ENCODE assay signal across 17 cellular contexts in genomic region chr21:44058652-44058964, GRCh38. TPM values are rescaled to one million over a fixed set of nuclear protein-coding genes. Genes with fewer than 3 reads are reported as not detected.
A peak's percentile ranks its signal among the peaks of the same experiment; 100 is the strongest.
DNase-seq lines count a peak whose midpoint lies in the region; ATAC-seq and TF ChIP-seq lines count a peak whose summit lies in the region.
"Had no signal": no experiment of that assay in that cellular context is flagged by ENCODE, and none has a peak within 500 bp of the region (broad histone marks: within the 10 kb centered on the region; RNA-seq: fewer than 3 reads in every experiment).

No MANE protein-coding gene starts in this region.

- no peak overlapping the region for H3K4me3 ChIP-seq in upper lobe of right lung
- H3K4me3 ChIP-seq: BLaER1, esophagus muscularis mucosa, gastroesophageal sphincter, tibial artery had no signal

- DNase-seq in activated CD8-positive, alpha-beta memory T cell treated with anti-CD3 and anti-CD28 coated beads, Interleukin-2, amount 10 ng/mL, durations not matched to agents 7 days and 5 days: no peak
- DNase-seq in activated CD8-positive, alpha-beta memory T cell treated with anti-CD3 and anti-CD28 coated beads for 24 hours: no peak
- DNase-seq in NCI-H69 (lab: John Stamatoyannopoulos, UW): peak; percentile 64
- no peak for DNase-seq in activated naive CD8-positive, alpha-beta T cell treated with anti-CD3 and anti-CD28 coated beads, Interleukin-2, amount 50 U/mL, for 24 hours
- no peak for DNase-seq in natural killer cell treated with Interleukin-12 subunit alpha and Interleukin-12 subunit beta and Interleukin-15 and Interleukin-18, amount 100 ng/mL, for 72 hours (ENCODE audit: low spot score)
- no peak for DNase-seq in hippocampal formation (lab: John Stamatoyannopoulos, UW)
- DNase-seq in upper lobe of right lung: no peak
- DNase-seq: amygdala, caudate nucleus, NCI-H1105, NCI-H510A treated with DMSO at 0.1 percent for 48 hours, RPMI8226, tibial artery had no signal

- H3K9me3 ChIP-seq in upper lobe of right lung: no peaks in the 10 kb centered on the region
- H3K9me3 ChIP-seq: BLaER1, esophagus muscularis mucosa, gastroesophageal sphincter, tibial artery had no signal

- intact Hi-C loops in upper lobe of right lung (cut with DNase I): no loop called here

- no peaks in the 10 kb centered on the region for H3K27me3 ChIP-seq in upper lobe of right lung
- H3K27me3 ChIP-seq: BLaER1, esophagus muscularis mucosa, gastroesophageal sphincter, tibial artery had no signal

- H3K27me3 Mint-ChIP-seq in activated CD8-positive, alpha-beta memory T cell treated with anti-CD3 and anti-CD28 coated beads, Interleukin-2, amount 10 ng/mL, durations not matched to agents 7 days and 5 days: no peaks in the 10 kb centered on the region
- H3K27me3 Mint-ChIP-seq in activated naive CD8-positive, alpha-beta T cell treated with anti-CD3 and anti-CD28 coated beads, Interleukin-2, amount 50 U/mL, for 24 hours: no peaks in the 10 kb centered on the region
- no peaks in the 10 kb centered on the region for H3K27me3 Mint-ChIP-seq in natural killer cell treated with Interleukin-12 subunit alpha and Interleukin-12 subunit beta and Interleukin-15 and Interleukin-18, amount 100 ng/mL, for 72 hours

- no peak for ATAC-seq in activated CD8-positive, alpha-beta memory T cell treated with anti-CD3 and anti-CD28 coated beads, Interleukin-2, amount 10 ng/mL, durations not matched to agents 7 days and 5 days
- no peak for ATAC-seq in activated naive CD8-positive, alpha-beta T cell treated with anti-CD3 and anti-CD28 coated beads, Interleukin-2, amount 50 U/mL, for 24 hours
- no peak for ATAC-seq in natural killer cell treated with Interleukin-12 subunit alpha and Interleukin-12 subunit beta and Interleukin-15 and Interleukin-18, amount 100 ng/mL, for 72 hours
- ATAC-seq in upper lobe of right lung (no peak), GM21619 (IDR thresholded peaks at IDR 0.05; ENCODE audit: unreplicated experiment) (no peak)
- ATAC-seq: gastroesophageal sphincter had no signal

- peaks cover 12% of the 10 kb centered on the region for H3K4me1 Mint-ChIP-seq in activated CD8-positive, alpha-beta memory T cell treated with anti-CD3 and anti-CD28 coated beads, Interleukin-2, amount 10 ng/mL, durations not matched to agents 7 days and 5 days
- peaks cover 38% of the 10 kb centered on the region for H3K4me1 Mint-ChIP-seq in activated naive CD8-positive, alpha-beta T cell treated with anti-CD3 and anti-CD28 coated beads, Interleukin-2, amount 50 U/mL, for 24 hours
- H3K4me1 Mint-ChIP-seq in natural killer cell treated with Interleukin-12 subunit alpha and Interleukin-12 subunit beta and Interleukin-15 and Interleukin-18, amount 100 ng/mL, for 72 hours (ENCODE audit: low read depth in 2 of 2): peaks cover 31 to 38% of the 10 kb centered on the region in 2 donors

- no peak overlapping the region for H3K27ac ChIP-seq in upper lobe of right lung
- H3K27ac ChIP-seq: BLaER1, esophagus muscularis mucosa, gastroesophageal sphincter, tibial artery had no signal

- no peak overlapping the region for H3K27ac Mint-ChIP-seq in activated CD8-positive, alpha-beta memory T cell treated with anti-CD3 and anti-CD28 coated beads, Interleukin-2, amount 10 ng/mL, durations not matched to agents 7 days and 5 days
- H3K27ac Mint-ChIP-seq in activated naive CD8-positive, alpha-beta T cell treated with anti-CD3 and anti-CD28 coated beads, Interleukin-2, amount 50 U/mL, for 24 hours: peak overlapping the region; percentile 86
- H3K27ac Mint-ChIP-seq in natural killer cell treated with Interleukin-12 subunit alpha and Interleukin-12 subunit beta and Interleukin-15 and Interleukin-18, amount 100 ng/mL, for 72 hours: peak overlapping the region; percentile 56 to 68

- no peak for TF ChIP-seq CTCF in upper lobe of right lung (IDR thresholded peaks at IDR 0.05)

- peaks cover 28% of the 10 kb centered on the region for H3K36me3 Mint-ChIP-seq in activated CD8-positive, alpha-beta memory T cell treated with anti-CD3 and anti-CD28 coated beads, Interleukin-2, amount 10 ng/mL, durations not matched to agents 7 days and 5 days
- H3K36me3 Mint-ChIP-seq in activated naive CD8-positive, alpha-beta T cell treated with anti-CD3 and anti-CD28 coated beads, Interleukin-2, amount 50 U/mL, for 24 hours (ENCODE audit: low read depth): peaks cover 43% of the 10 kb centered on the region
- peaks cover 24% of the 10 kb centered on the region for H3K36me3 Mint-ChIP-seq in natural killer cell treated with Interleukin-12 subunit alpha and Interleukin-12 subunit beta and Interleukin-15 and Interleukin-18, amount 100 ng/mL, for 72 hours

- peaks cover 84% of the 10 kb centered on the region for H3K36me3 ChIP-seq in upper lobe of right lung

- CTCF ChIA-PET in activated CD8-positive, alpha-beta memory T cell treated with anti-CD3 and anti-CD28 coated beads, Interleukin-2, amount 10 ng/mL, durations not matched to agents 7 days and 5 days (lab: Charles Lee): interaction anchor here (0.9 to 1.7 kb wide), 2 partner anchors 40 to 121 kb away, joined by 3 to 7 read pairs; no protein-coding TSS in a partner anchor

- no peaks in the 10 kb centered on the region for H3K9me3 Mint-ChIP-seq in activated CD8-positive, alpha-beta memory T cell treated with anti-CD3 and anti-CD28 coated beads, Interleukin-2, amount 10 ng/mL, durations not matched to agents 7 days and 5 days (ENCODE audit: low read depth)
- no peaks in the 10 kb centered on the region for H3K9me3 Mint-ChIP-seq in activated naive CD8-positive, alpha-beta T cell treated with anti-CD3 and anti-CD28 coated beads, Interleukin-2, amount 50 U/mL, for 24 hours
- no peaks in the 10 kb centered on the region for H3K9me3 Mint-ChIP-seq in natural killer cell treated with Interleukin-12 subunit alpha and Interleukin-12 subunit beta and Interleukin-15 and Interleukin-18, amount 100 ng/mL, for 72 hours

- H3K4me1 ChIP-seq in upper lobe of right lung: peaks cover 9% of the 10 kb centered on the region
- H3K4me1 ChIP-seq: BLaER1, tibial artery had no signal

- H3K4me3 Mint-ChIP-seq in activated CD8-positive, alpha-beta memory T cell treated with anti-CD3 and anti-CD28 coated beads, Interleukin-2, amount 10 ng/mL, durations not matched to agents 7 days and 5 days: peak overlapping the region; percentile 15
- no peak overlapping the region for H3K4me3 Mint-ChIP-seq in activated naive CD8-positive, alpha-beta T cell treated with anti-CD3 and anti-CD28 coated beads, Interleukin-2, amount 50 U/mL, for 24 hours
- no peak overlapping the region for H3K4me3 Mint-ChIP-seq in natural killer cell treated with Interleukin-12 subunit alpha and Interleukin-12 subunit beta and Interleukin-15 and Interleukin-18, amount 100 ng/mL, for 72 hours

RNA-seq across cellular contexts. Expression of gene TRAPPC10, which starts 46.5 kb away (rescaled TPM):
- total RNA-seq in activated CD8-positive, alpha-beta memory T cell treated with anti-CD3 and anti-CD28 coated beads, Interleukin-2, amount 10 ng/mL, durations not matched to agents 7 days and 5 days: 10 to 100 TPM; 71.5 to 71.7 TPM
- 100 to 1,000 TPM in 1 of 2 donors, 10 to 100 TPM in 1; 90.3 to 148 TPM for total RNA-seq in natural killer cell treated with Interleukin-12 subunit alpha and Interleukin-12 subunit beta and Interleukin-15 and Interleukin-18, amount 100 ng/mL, for 72 hours
- total RNA-seq in upper lobe of right lung: 42.6 TPM

RNA-seq across cellular contexts. Expression of gene PWP2, which starts 48.6 kb away (rescaled TPM):
- 1 to 10 TPM; 9.3 to 9.6 TPM for total RNA-seq in activated CD8-positive, alpha-beta memory T cell treated with anti-CD3 and anti-CD28 coated beads, Interleukin-2, amount 10 ng/mL, durations not matched to agents 7 days and 5 days
- 10 to 100 TPM; 31.4 to 69.6 TPM for total RNA-seq in natural killer cell treated with Interleukin-12 subunit alpha and Interleukin-12 subunit beta and Interleukin-15 and Interleukin-18, amount 100 ng/mL, for 72 hours
- total RNA-seq in upper lobe of right lung: 9.9 TPM
